In genomic region chr7:137969828-137970227, GRCh38 we compare ENCODE assay signal across 16 cellular contexts. TPM values are rescaled to one million over a fixed set of nuclear protein-coding genes. Genes with fewer than 3 reads are reported as not detected.
A peak's percentile ranks its signal among the peaks of the same experiment; 100 is the strongest.
DNase-seq lines count a peak whose midpoint lies in the region; ATAC-seq and TF ChIP-seq lines count a peak whose summit lies in the region.
"Had no signal": no experiment of that assay in that cellular context is flagged by ENCODE, and none has a peak within 500 bp of the region (broad histone marks: within the 10 kb centered on the region; RNA-seq: fewer than 3 reads in every experiment).

No MANE protein-coding gene starts in this region.

- CTCF ChIA-PET in MCF 10A (lab: Yijun Ruan, JAX) = interaction anchor here (0.7 to 3.7 kb wide), 6 partner anchors 19 to 916 kb away, joined by 4 to 13 read pairs (median 6); partner anchors contain the start of gene CREB3L2

- H3K4me3 Mint-ChIP-seq in MCF 10A (ENCODE audit: unreplicated experiment) = peak overlapping the region; percentile 48
- H3K4me3 Mint-ChIP-seq: activated CD4-positive, alpha-beta T cell treated with anti-CD3 and anti-CD28 coated beads, Interleukin-2, amount 10 ng/mL, durations not matched to agents 24 days and 14 days had no signal

- H3K79me1 ChIP-seq in mesenchymal stem cell (replicated peaks; ENCODE audit: low read length, poor library complexity, severe bottlenecking) = peaks cover 9% of the 10 kb centered on the region

- H2BK5ac ChIP-seq in mesenchymal stem cell (ENCODE audit: low read depth, low read length, poor library complexity, severe bottlenecking) = peak overlapping the region; percentile 19

- no peak for DNase-seq in HL-60 (ENCODE audit: low read depth in 1 of 2, low spot score in 1 of 2)
- DNase-seq in MCF 10A (ENCODE audit: unreplicated experiment) = no peak
- no peak for DNase-seq in mesenchymal stem cell
- DNase-seq in NOMO-1 treated with DMSO at 0.1 percent for 48 hours (lab: John Stamatoyannopoulos, UW; ENCODE audit: unreplicated experiment) = no peak
- no peak for DNase-seq in midbrain (lab: John Stamatoyannopoulos, UW)
- DNase-seq: activated CD4-positive, alpha-beta T cell treated with anti-CD3 and anti-CD28 coated beads, Interleukin-2, amount 10 ng/mL, durations not matched to agents 24 days and 14 days; activated CD8-positive, alpha-beta memory T cell treated with anti-CD3 and anti-CD28 coated beads, Interleukin-2, amount 50 U/mL, for 48 hours; activated gamma-delta T cell treated with Interleukin-2 at 50 U/mL for 16 hours; DMS79 treated with DMSO at 0.1 percent for 48 hours; NCI-H1436; NCI-H82 had no signal

- H4K91ac ChIP-seq in mesenchymal stem cell (ENCODE audit: low read length) = no peak overlapping the region

- POLR2A ChIA-PET in MCF 10A (lab: Yijun Ruan, JAX) = interaction anchor here (1.4 to 1.9 kb wide), 3 partner anchors 16 to 30 kb away, joined by 3 to 6 read pairs (median 5); no protein-coding TSS in a partner anchor

- H4K8ac ChIP-seq in mesenchymal stem cell (ENCODE audit: low read length) = no peak overlapping the region

- BruUV-seq in MCF 10A (replicated peaks; lab: Mats Ljungman, UMichigan) = no TSS peak

- H2BK15ac ChIP-seq in mesenchymal stem cell (ENCODE audit: low read depth, poor library complexity, severe bottlenecking) = no peak overlapping the region

- TF ChIP-seq CTCF in HL-60 (IDR thresholded peaks at IDR 0.05; ENCODE audit: insufficient read depth, low read length) (no peak), MCF 10A (IDR thresholded peaks at IDR 0.05; ENCODE audit: unreplicated experiment) (no peak)

- intact Hi-C loops in MCF 10A (cut with micrococcal nuclease) = no loop called here

- H3K27me3 ChIP-seq in HL-60 (ENCODE audit: insufficient read depth, poor library complexity, severe bottlenecking) (no peaks in the 10 kb centered on the region), mesenchymal stem cell (ENCODE audit: control insufficient read depth in 1 of 2, insufficient read depth in 1 of 2, low read length in 2 of 2) (no peaks in the 10 kb centered on the region), subcutaneous abdominal adipose tissue (ENCODE audit: control insufficient read depth in 5 of 5, insufficient read depth in 4 of 5, low read length in 5 of 5) (no peaks in the 10 kb centered on the region)
- H3K27me3 ChIP-seq: pancreas, upper lobe of left lung had no signal

- no peaks in the 10 kb centered on the region for H3K27me3 Mint-ChIP-seq in MCF 10A (ENCODE audit: insufficient read depth, unreplicated experiment)
- H3K27me3 Mint-ChIP-seq: activated CD4-positive, alpha-beta T cell treated with anti-CD3 and anti-CD28 coated beads, Interleukin-2, amount 10 ng/mL, durations not matched to agents 24 days and 14 days had no signal

- H2AK5ac ChIP-seq in mesenchymal stem cell (ENCODE audit: low read length, severe bottlenecking) = peak overlapping the region; percentile 14

- H3K18ac ChIP-seq in mesenchymal stem cell (ENCODE audit: low read depth in 1 of 2, low read length in 2 of 2) = no peak overlapping the region

- H2BK120ac ChIP-seq in mesenchymal stem cell (ENCODE audit: low read depth, low read length) = no peak overlapping the region

- H2AFZ ChIP-seq in mesenchymal stem cell (ENCODE audit: low read depth, low read length) = no peak overlapping the region

- H2BK12ac ChIP-seq in mesenchymal stem cell (ENCODE audit: low read length in 2 of 2) = no peak overlapping the region

- peak overlapping the region; percentile 61 for H3K9ac ChIP-seq in mesenchymal stem cell (ENCODE audit: low read length)
- H3K9ac ChIP-seq in subcutaneous abdominal adipose tissue (ENCODE audit: low read length in 5 of 5) = peak overlapping the region in 2 of 5 donors; percentile 14 to 60

- H3K4me1 ChIP-seq in mesenchymal stem cell (ENCODE audit: control insufficient read depth, insufficient read depth, low read depth, low read length) (peaks cover 7% of the 10 kb centered on the region), subcutaneous abdominal adipose tissue (ENCODE audit: control insufficient read depth in 5 of 5, insufficient read depth in 5 of 5, low read length in 5 of 5) (peaks cover 4 to 48% (median 44%) of the 10 kb centered on the region in 5 donors)

- H3K4ac ChIP-seq in mesenchymal stem cell (ENCODE audit: low read depth in 1 of 2, low read length in 2 of 2) = no peak overlapping the region

- H3K36me3 ChIP-seq in mesenchymal stem cell (ENCODE audit: control insufficient read depth in 1 of 2, insufficient read depth in 2 of 2, low read depth in 1 of 2, low read length in 2 of 2) (no peaks in the 10 kb centered on the region), subcutaneous abdominal adipose tissue (ENCODE audit: control insufficient read depth in 5 of 5, insufficient read depth in 5 of 5, low read length in 5 of 5) (no peaks in the 10 kb centered on the region)
- H3K36me3 ChIP-seq: pancreas, upper lobe of left lung had no signal

- no peaks in the 10 kb centered on the region for H3K9me3 Mint-ChIP-seq in MCF 10A (ENCODE audit: unreplicated experiment)
- H3K9me3 Mint-ChIP-seq: activated CD4-positive, alpha-beta T cell treated with anti-CD3 and anti-CD28 coated beads, Interleukin-2, amount 10 ng/mL, durations not matched to agents 24 days and 14 days had no signal

- peaks cover 9% of the 10 kb centered on the region for H3K36me3 Mint-ChIP-seq in MCF 10A (ENCODE audit: insufficient read depth, unreplicated experiment)

- no peak overlapping the region for H3K23ac ChIP-seq in mesenchymal stem cell (ENCODE audit: low read length in 2 of 2)

- no CpG with 5 or more reads among the region's 1 CpG for WGBS in mesenchymal stem cell

- H3K9me3 ChIP-seq in mesenchymal stem cell (ENCODE audit: control insufficient read depth, low read length) = no peaks in the 10 kb centered on the region
- H3K9me3 ChIP-seq in subcutaneous abdominal adipose tissue (ENCODE audit: control insufficient read depth in 5 of 5, low read length in 5 of 5) = no peaks in the 10 kb centered on the region
- H3K9me3 ChIP-seq: pancreas, upper lobe of left lung had no signal

- H3K27ac ChIP-seq in HL-60 (replicated peaks) (peak overlapping the region; percentile 17), mesenchymal stem cell (ENCODE audit: low read length, poor library complexity, severe bottlenecking) (peak overlapping the region; percentile 68), subcutaneous abdominal adipose tissue (ENCODE audit: low read depth, low read length) (peak overlapping the region; percentile 86)

- no peak overlapping the region for H3K4me2 ChIP-seq in mesenchymal stem cell (ENCODE audit: low read length, poor library complexity, severe bottlenecking)

- H3K4me3 ChIP-seq in HL-60 (replicated peaks; ENCODE audit: insufficient read depth, low read length) (no peak overlapping the region), mesenchymal stem cell (ENCODE audit: insufficient read depth in 1 of 2, low read depth in 1 of 2, low read length in 2 of 2) (peak overlapping the region in 1 of 2 experiments; percentile 16), subcutaneous abdominal adipose tissue (ENCODE audit: low read depth in 1 of 5, low read length in 5 of 5) (no peak overlapping the region)
- H3K4me3 ChIP-seq: pancreas, upper lobe of left lung had no signal

- H3K27ac Mint-ChIP-seq in MCF 10A (ENCODE audit: low read depth, unreplicated experiment) = peak overlapping the region; percentile 61
- H3K27ac Mint-ChIP-seq: activated CD4-positive, alpha-beta T cell treated with anti-CD3 and anti-CD28 coated beads, Interleukin-2, amount 10 ng/mL, durations not matched to agents 24 days and 14 days had no signal

- H3K4me1 Mint-ChIP-seq in MCF 10A (ENCODE audit: insufficient read depth, unreplicated experiment) = peaks cover 41% of the 10 kb centered on the region

- no peak overlapping the region for H3K14ac ChIP-seq in mesenchymal stem cell (ENCODE audit: low read length in 2 of 2)

- no peak for ATAC-seq in GM19452 (IDR thresholded peaks at IDR 0.05; ENCODE audit: unreplicated experiment)
- ATAC-seq in HG02642 (IDR thresholded peaks at IDR 0.05; ENCODE audit: poor library complexity, unreplicated experiment) = no peak

RNA-seq across cellular contexts. Expression of gene CREB3L2, which starts 32.1 kb away (rescaled TPM):
- total RNA-seq in MCF 10A (2022) = 74.2 and 79.4 TPM in 2 replicates
- 52.7 TPM for polyA plus RNA-seq in mesenchymal stem cell (2013, experiment 1 of 2)
- 51.1 TPM for polyA plus RNA-seq in mesenchymal stem cell (2013, experiment 2 of 2)

Comparison
In these comparisons a context has a peak if more than half of its experiments do, and no peak if none do; other contexts are left out.
1. H3K27ac ChIP-seq: peak in every context shown above with its lines; median percentile 86 in subcutaneous abdominal adipose tissue; 68 in mesenchymal stem cell; 17 in HL-60.